In the genomic region with DNA sequence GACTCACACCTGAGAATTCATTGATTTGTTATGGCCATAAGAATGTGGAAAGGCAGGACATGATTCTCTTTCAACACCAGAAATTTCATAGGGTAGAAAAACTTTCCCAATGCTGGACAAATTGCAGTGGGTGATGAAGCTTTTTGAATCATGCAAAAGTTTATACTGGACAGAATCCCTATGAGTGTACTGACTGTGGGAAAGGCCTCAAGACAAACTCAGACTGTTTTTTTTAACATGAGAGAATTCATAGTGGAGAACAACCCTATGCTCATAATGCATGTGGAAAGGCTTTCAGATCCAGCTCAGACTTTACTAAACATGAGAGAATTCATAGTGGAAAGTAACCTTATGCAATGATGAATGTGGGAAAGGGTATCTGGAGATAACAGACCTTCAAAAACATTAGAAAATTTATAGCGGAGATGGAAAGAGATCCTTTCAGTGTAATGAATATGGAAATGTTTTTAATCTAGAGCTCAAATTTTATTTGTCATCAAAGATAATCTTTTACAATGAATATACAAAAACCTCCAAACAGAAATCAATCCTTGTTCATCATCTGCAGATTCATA, we compare ENCODE assay signal across 21 cellular contexts. TPM values are rescaled to one million over a fixed set of nuclear protein-coding genes. Genes with fewer than 3 reads are reported as not detected.
DNase-seq lines count a peak whose midpoint lies in the region; ATAC-seq, FAIRE-seq and TF ChIP-seq lines count a peak whose summit lies in the region.
"Had no signal": no experiment of that assay in that cellular context is flagged by ENCODE, and none has a peak within 500 bp of the region (broad histone marks: within the 10 kb centered on the region; RNA-seq: fewer than 3 reads in every experiment).

No MANE protein-coding gene starts in this region.

- RAD21 ChIA-PET in GM12878 (lab: Charles Lee; ENCODE audit: unreplicated experiment): no interaction called here

- DNase-seq in GM12878 (ENCODE audit: low read depth, low spot score) (no peak), endodermal cell (no peak), activated gamma-delta T cell treated with Interleukin-2 at 50 U/mL for 16 hours (no peak), head of caudate nucleus (no peak)
- no peak for DNase-seq in activated CD4-positive, alpha-beta T cell treated with anti-CD3 and anti-CD28 coated beads, Interleukin-2, amount 10 ng/mL, durations not matched to agents 7 days and 5 days
- DNase-seq: Caco-2; CD4-positive, CD25-positive, alpha-beta regulatory T cell; CD8-positive, alpha-beta T cell; DMS153; DND-41; HFFc6 had no signal

- H3K9ac ChIP-seq in GM12878 (ENCODE audit: control insufficient read depth, insufficient read depth, low read length): no peak overlapping the region
- no peak overlapping the region for H3K9ac ChIP-seq in endodermal cell (ENCODE audit: extremely low read depth, low read length, poor library complexity, severe bottlenecking)
- H3K9ac ChIP-seq: BLaER1 had no signal

- no peaks in the 10 kb centered on the region for H3K27me3 ChIP-seq in GM12878 (replicated peaks in 1 of 2; ENCODE audit: control insufficient read depth in 2 of 2, insufficient read depth in 2 of 2, low read length in 1 of 2)
- no peaks in the 10 kb centered on the region for H3K27me3 ChIP-seq in endodermal cell (ENCODE audit: control insufficient read depth, insufficient read depth, low read length, poor library complexity, severe bottlenecking)

- FAIRE-seq in GM12878 (lab: Jason Lieb, UNC): no peak
- FAIRE-seq: G401.6, GM18507, H54 had no signal

- H3K36me3 ChIP-seq in HEK293 (ENCODE audit: control insufficient read depth in 2 of 2, insufficient read depth in 1 of 2, low read length in 2 of 2): no peaks in the 10 kb centered on the region
- no peaks in the 10 kb centered on the region for H3K36me3 ChIP-seq in GM12878 (ENCODE audit: control insufficient read depth in 2 of 2, insufficient read depth in 2 of 2, low read length in 1 of 2)
- H3K36me3 ChIP-seq in endodermal cell (ENCODE audit: control insufficient read depth, insufficient read depth, low read length): peaks cover 27% of the 10 kb centered on the region
- H3K36me3 ChIP-seq: BLaER1, HAP-1 had no signal

- no peak overlapping the region for H3K27ac Mint-ChIP-seq in endodermal cell
- H3K27ac Mint-ChIP-seq in activated CD4-positive, alpha-beta T cell treated with anti-CD3 and anti-CD28 coated beads, Interleukin-2, amount 10 ng/mL, durations not matched to agents 7 days and 5 days: no peak overlapping the region
- H3K27ac Mint-ChIP-seq: B cell; CD4-positive, CD25-positive, alpha-beta regulatory T cell; CD8-positive, alpha-beta T cell; GM23338; HFFc6 had no signal

- CTCF ChIA-PET in HEK293 (lab: Yijun Ruan, JAX) (interaction anchor here (0.7 kb wide), 1 partner anchor 216 kb away, joined by 5 read pairs; no protein-coding TSS in a partner anchor), GM12878 (lab: Yijun Ruan, JAX) (interaction anchor here (0.6 to 1.2 kb wide), 2 partner anchors 41 to 1452 kb away, joined by 3 read pairs; no protein-coding TSS in a partner anchor)
- CTCF ChIA-PET in activated CD4-positive, alpha-beta T cell treated with anti-CD3 and anti-CD28 coated beads, Interleukin-2, amount 10 ng/mL, durations not matched to agents 7 days and 5 days (lab: Charles Lee): no interaction called here

- peaks cover 43% of the 10 kb centered on the region for H3K36me3 Mint-ChIP-seq in endodermal cell (ENCODE audit: low read depth)
- peaks cover 40% of the 10 kb centered on the region for H3K36me3 Mint-ChIP-seq in activated CD4-positive, alpha-beta T cell treated with anti-CD3 and anti-CD28 coated beads, Interleukin-2, amount 10 ng/mL, durations not matched to agents 7 days and 5 days (ENCODE audit: low read depth)

- H3K27me3 Mint-ChIP-seq in endodermal cell (ENCODE audit: insufficient read depth): no peaks in the 10 kb centered on the region
- H3K27me3 Mint-ChIP-seq in activated CD4-positive, alpha-beta T cell treated with anti-CD3 and anti-CD28 coated beads, Interleukin-2, amount 10 ng/mL, durations not matched to agents 7 days and 5 days: no peaks in the 10 kb centered on the region
- H3K27me3 Mint-ChIP-seq: B cell; CD4-positive, CD25-positive, alpha-beta regulatory T cell had no signal

- no peak overlapping the region for H2AFZ ChIP-seq in GM12878 (ENCODE audit: control insufficient read depth, low read depth, low read length)
- H2AFZ ChIP-seq: GM23338 had no signal

- H3K4me3 ChIP-seq in HEK293 (ENCODE audit: low read depth, low read length) (no peak overlapping the region), GM12878 (no peak overlapping the region), endodermal cell (ENCODE audit: low read length) (peak overlapping the region; percentile 23)
- H3K4me3 ChIP-seq: BLaER1, GM23338, HAP-1 had no signal

- H3K27ac ChIP-seq in HEK293 (ENCODE audit: extremely low read depth, low read depth, low read length): no peak overlapping the region
- H3K27ac ChIP-seq in GM12878 (ENCODE audit: control insufficient read depth, insufficient read depth): no peak overlapping the region
- no peak overlapping the region for H3K27ac ChIP-seq in endodermal cell (ENCODE audit: low read depth, low read length)
- H3K27ac ChIP-seq: BLaER1, C4-2B had no signal

- no TSS peak for BruUV-seq in GM12878 (replicated peaks; lab: Mats Ljungman, UMichigan)

- intact Hi-C loops in GM12878 (cut with micrococcal nuclease; ENCODE audit: unreplicated experiment) (no loop called here), head of caudate nucleus (cut with DNase I) (no loop called here)

- in situ Hi-C loops in GM12878 (cut with MboI): no loop called here

- peaks cover 16% of the 10 kb centered on the region for H3K4me1 Mint-ChIP-seq in endodermal cell
- no peaks in the 10 kb centered on the region for H3K4me1 Mint-ChIP-seq in activated CD4-positive, alpha-beta T cell treated with anti-CD3 and anti-CD28 coated beads, Interleukin-2, amount 10 ng/mL, durations not matched to agents 7 days and 5 days

- 50% methylated on average over 1 of the region's 1 CpG for WGBS in GM12878 (ENCODE audit: insufficient coverage, insufficient replicate concordance, low lambda C conversion rate, missing lambda C conversion rate)
- 100% methylated on average over 1 of the region's 1 CpG; no CpG with 5 or more reads in 1 of the 2 experiments for WGBS in endodermal cell (ENCODE audit: insufficient coverage in 1 of 2, insufficient read length in 1 of 2), 2 experiments

- SMC1A ChIA-PET in GM12878 (lab: Charles Lee; ENCODE audit: uncharacterized antibody, unreplicated experiment): interaction anchor here (1.0 to 1.1 kb wide), 2 partner anchors 8 to 13 kb away, joined by 3 read pairs; no protein-coding TSS in a partner anchor

- no peak for TF ChIP-seq POLR2A in GM12878 (IDR thresholded peaks at IDR 0.05; ENCODE audit: low read depth, low read length)
- no peak for TF ChIP-seq POLR2A in GM18505 (IDR thresholded peaks at IDR 0.05; ENCODE audit: borderline replicate concordance, extremely low read depth, insufficient read depth, insufficient read length)

- POLR2A ChIA-PET in HEK293 (lab: Yijun Ruan, JAX) (no interaction called here), GM12878 (lab: Charles Lee) (no interaction called here)
- POLR2A ChIA-PET in activated CD4-positive, alpha-beta T cell treated with anti-CD3 and anti-CD28 coated beads, Interleukin-2, amount 10 ng/mL, durations not matched to agents 7 days and 5 days (lab: Charles Lee): no interaction called here

- H3K4me2 ChIP-seq in GM12878 (ENCODE audit: control insufficient read depth, insufficient read depth): no peak overlapping the region
- H3K4me2 ChIP-seq: BLaER1, GM23338 had no signal

- no peaks in the 10 kb centered on the region for H3K79me2 ChIP-seq in GM12878 (ENCODE audit: control insufficient read depth, insufficient read depth, low read length)

- H4K20me1 ChIP-seq in GM12878 (ENCODE audit: control insufficient read depth, insufficient read depth): no peaks in the 10 kb centered on the region
- H4K20me1 ChIP-seq: BLaER1 had no signal

- H3K4me3 Mint-ChIP-seq in endodermal cell: no peak overlapping the region
- no peak overlapping the region for H3K4me3 Mint-ChIP-seq in activated CD4-positive, alpha-beta T cell treated with anti-CD3 and anti-CD28 coated beads, Interleukin-2, amount 10 ng/mL, durations not matched to agents 7 days and 5 days
- H3K4me3 Mint-ChIP-seq: B cell; CD4-positive, CD25-positive, alpha-beta regulatory T cell; CD8-positive, alpha-beta T cell; GM23338; HFFc6 had no signal

- H3K9me3 ChIP-seq in HEK293 (ENCODE audit: control insufficient read depth, insufficient read depth, low read depth, low read length) (peaks cover 3% of the 10 kb centered on the region; the same call in 1 of the 2 replicates), GM12878 (replicated peaks; ENCODE audit: control insufficient read depth, insufficient read depth, low read length) (peaks cover 4% of the 10 kb centered on the region; the same call in 2 of the 3 replicates), endodermal cell (ENCODE audit: control insufficient read depth, low read length) (peaks cover 38% of the 10 kb centered on the region)
- H3K9me3 ChIP-seq: Caco-2, HAP-1 had no signal

- TF ChIP-seq RAD21 in GM12878 (IDR thresholded peaks at IDR 0.05; ENCODE audit: insufficient read depth, low read depth, low read length): no peak

- ATAC-seq in GM12878: no peak
- ATAC-seq in GM18505 (IDR thresholded peaks at IDR 0.05; ENCODE audit: unreplicated experiment): no peak
- ATAC-seq: CD8-positive, alpha-beta T cell; GM23338 had no signal

- no peaks in the 10 kb centered on the region for H3K4me1 ChIP-seq in HEK293 (ENCODE audit: control insufficient read depth, insufficient read depth, low read length)
- H3K4me1 ChIP-seq in GM12878 (ENCODE audit: control insufficient read depth, insufficient read depth, low read length): no peaks in the 10 kb centered on the region
- H3K4me1 ChIP-seq in endodermal cell (ENCODE audit: control insufficient read depth, insufficient read depth, low read length): no peaks in the 10 kb centered on the region
- H3K4me1 ChIP-seq: BLaER1, Caco-2 had no signal

- peaks cover 79% of the 10 kb centered on the region for H3K9me3 Mint-ChIP-seq in endodermal cell
- H3K9me3 Mint-ChIP-seq in activated CD4-positive, alpha-beta T cell treated with anti-CD3 and anti-CD28 coated beads, Interleukin-2, amount 10 ng/mL, durations not matched to agents 7 days and 5 days: peaks cover 18% of the 10 kb centered on the region

- TF ChIP-seq CTCF in HEK293 (tag by site-specific recombination; IDR thresholded peaks at IDR 0.05): no peak
- no peak for TF ChIP-seq CTCF in GM12878 (IDR thresholded peaks at IDR 0.05 in 2 of 3, conservative IDR thresholded peaks at IDR 0.05 in 1 of 3; ENCODE audit: control insufficient read depth in 2 of 3, extremely low read depth in 1 of 3, insufficient read depth in 1 of 3, low read depth in 3 of 3, low read length in 3 of 3)
- no peak for TF ChIP-seq CTCF in endodermal cell (conservative IDR thresholded peaks at IDR 0.05)

- no peak for TF ChIP-seq EP300 in GM12878 (IDR thresholded peaks at IDR 0.05; ENCODE audit: borderline replicate concordance in 1 of 2, control insufficient read depth in 1 of 2, low read depth in 2 of 2, low read length in 2 of 2)

RNA-seq across cellular contexts. Expression of gene MAGED1, which starts 36.2 kb away (rescaled TPM):
- total RNA-seq in GM12878 (2013; cell fraction: nucleolus; rRNA removed): 53.7 and 55.3 TPM in 2 replicates
- total RNA-seq in GM12878 (2014; rRNA removed): 88.9 and 91.0 TPM in 2 replicates
- total RNA-seq in GM12878 (2014; rRNA removed; fragmentation: Illumina TruSeq; extraction: Trizol): 59.0 and 69.7 TPM in 2 replicates
- total RNA-seq in GM12878 (2021): 119 and 128 TPM in 2 replicates
- 97.8 TPM for polyA plus RNA-seq in GM12878 (2011; ENCODE audit: low read depth)
- polyA plus RNA-seq in GM12878 (2011; rRNA removed): 9.4 and 27.0 TPM in 2 replicates
- polyA plus RNA-seq in GM12878 (2011; cell fraction: cytosol; rRNA removed): 28.1 and 36.6 TPM in 2 replicates
- 31.0 and 43.9 TPM in 2 replicates for polyA plus RNA-seq in GM12878 (2011; cell fraction: nucleus; rRNA removed)
- polyA plus RNA-seq in GM12878 (2012): 115 and 130 TPM in 2 replicates
- polyA plus RNA-seq in GM12878 (2014; fragmentation: Illumina TruSeq; extraction: Trizol): 126 and 170 TPM in 2 replicates
- polyA plus RNA-seq in GM12878 (2014; fragmentation: Nextera tagmentation; extraction: Ambion mirVana): 10 to 100 TPM; 26.3 to 52.7 TPM
- 86.9 and 101 TPM in 2 replicates for polyA plus RNA-seq in GM12878 (2014; rRNA removed)
- 100 to 1,000 TPM; 148 to 149 TPM for polyA plus RNA-seq in GM12878 (2016; fragmentation: Nextera tagmentation; extraction: Ambion mirVana)
- 14.8 and 15.0 TPM in 2 replicates for polyA minus RNA-seq in GM12878 (2011; rRNA and poly(A)+ RNA removed)
- polyA minus RNA-seq in GM12878 (2011; cell fraction: cytosol; rRNA and poly(A)+ RNA removed): 15.5 and 22.5 TPM in 2 replicates
- polyA minus RNA-seq in GM12878 (2011; cell fraction: nucleus; rRNA and poly(A)+ RNA removed): 4.0 and 7.2 TPM in 2 replicates
- total RNA-seq in endodermal cell: 100 to 1,000 TPM; 344 to 419 TPM
- 371 TPM for polyA plus RNA-seq in endodermal cell (2013, experiment 1 of 2)
- polyA plus RNA-seq in endodermal cell (2013, experiment 2 of 2): 352 TPM
- 10 to 100 TPM; 35.0 to 41.7 TPM for total RNA-seq in activated CD4-positive, alpha-beta T cell treated with anti-CD3 and anti-CD28 coated beads, Interleukin-2, amount 10 ng/mL, durations not matched to agents 7 days and 5 days
